ENCODE assay signal across 20 cellular contexts in the genomic region with DNA sequence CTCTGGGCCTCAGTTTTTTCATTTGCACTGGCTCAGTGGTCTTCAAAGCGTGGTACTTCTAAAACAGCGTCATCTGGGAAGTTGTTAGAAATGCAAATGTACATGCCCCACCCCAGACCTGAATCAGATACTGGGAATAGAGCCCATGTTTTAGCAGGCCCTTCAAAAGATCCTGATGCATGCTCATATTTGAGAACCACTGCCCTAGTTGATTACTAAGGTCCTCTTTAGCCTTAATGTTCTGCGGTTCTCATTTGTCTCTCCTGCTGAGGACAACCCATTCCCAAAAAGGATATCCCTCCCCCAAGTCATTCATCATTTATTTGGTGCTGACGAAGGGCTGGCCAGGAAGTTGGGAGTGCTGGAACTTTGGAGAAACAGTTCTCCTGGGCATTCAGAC.
DNase-seq lines count a peak whose midpoint lies in the region; ATAC-seq and TF ChIP-seq lines count a peak whose summit lies in the region.
"Had no signal": no experiment of that assay in that cellular context is flagged by ENCODE, and none has a peak within 500 bp of the region (broad histone marks: within the 10 kb centered on the region; RNA-seq: fewer than 3 reads in every experiment).

No MANE protein-coding gene starts in this region.

- WGBS in right lobe of liver (ENCODE audit: insufficient coverage, low coverage, low lambda C conversion rate, missing lambda C conversion rate), result 64% methylated on average over 3 of the region's 4 CpGs
- no CpG with 5 or more reads among the region's 4 CpGs for WGBS in mesendoderm (ENCODE audit: extremely low coverage, insufficient coverage, low lambda C conversion rate)

- DNase-seq in A172 (ENCODE audit: low spot score), result peak; percentile 70
- peak; percentile 19 for DNase-seq in HFFc6
- DNase-seq in amniotic epithelial cell (ENCODE audit: low read depth), result peak; percentile 47
- DNase-seq in fibroblast of the aortic adventitia (ENCODE audit: low read depth), result peak; percentile 82
- no peak for DNase-seq in activated T-helper 2 cell treated with anti-CD3 and anti-CD28 coated beads, Interferon-gamma antibody, Interleukin-2, Interleukin-4, amounts not matched to agents 10 μg/mL and 5 μg/mL and 100 μg/mL, durations not matched to agents 14 hours and 24 hours and 36 hours (ENCODE audit: low spot score)
- no peak for DNase-seq in right lobe of liver
- no peak for DNase-seq in NCI-H524 treated with DMSO at 0.1 percent for 48 hours (lab: John Stamatoyannopoulos, UW)
- DNase-seq in mesendoderm, result no peak
- DNase-seq: CD4-positive, alpha-beta memory T cell; DND-41; heart left ventricle; natural killer cell; NCI-H1694 treated with DMSO at 0.1 percent for 48 hours; psoas muscle; Right ventricle myocardium superior; spleen; T-helper 2 cell had no signal

- no peak overlapping the region for H4K5ac ChIP-seq in mesendoderm (ENCODE audit: low read length)

- no peak for TF ChIP-seq POLR2A in right lobe of liver (IDR thresholded peaks at IDR 0.05)

- no peak for ATAC-seq in right lobe of liver
- ATAC-seq: heart left ventricle; natural killer cell; psoas muscle; stimulated activated memory B cell treated with anti-CD40 and anti-IgM and Interleukin-4, amounts not matched to agents 10 μg/mL and 1 μg/mL and 100 μg/mL, for 72 hours had no signal

- no peak overlapping the region for H3K56ac ChIP-seq in mesendoderm (ENCODE audit: low read length)

- intact Hi-C loops in activated T-helper 2 cell treated with anti-CD3 and anti-CD28 coated beads, Interferon-gamma antibody, Interleukin-2, Interleukin-4, amounts not matched to agents 10 μg/mL and 5 μg/mL and 100 μg/mL, durations not matched to agents 14 hours and 24 hours and 36 hours (cut with micrococcal nuclease), result no loop called here
- intact Hi-C loops in right lobe of liver (cut with DNase I), result no loop called here

- H3K27me3 Mint-ChIP-seq in HFFc6 (ENCODE audit: insufficient read depth), result no peaks in the 10 kb centered on the region; the same call in 1 of the 2 replicates
- H3K27me3 Mint-ChIP-seq in activated T-helper 2 cell treated with anti-CD3 and anti-CD28 coated beads, Interferon-gamma antibody, Interleukin-2, Interleukin-4, amounts not matched to agents 10 μg/mL and 5 μg/mL and 100 μg/mL, durations not matched to agents 14 hours and 24 hours and 36 hours (ENCODE audit: low read depth), result no peaks in the 10 kb centered on the region
- H3K27me3 Mint-ChIP-seq: stimulated activated memory B cell treated with anti-CD40 and anti-IgM and Interleukin-4, amounts not matched to agents 10 μg/mL and 1 μg/mL and 100 μg/mL, for 72 hours had no signal

- no peak overlapping the region for H3K9ac ChIP-seq in mesendoderm (ENCODE audit: low read length)

- TF ChIP-seq CTCF in HFFc6 (IDR thresholded peaks at IDR 0.05) (no peak), fibroblast of the aortic adventitia (IDR thresholded peaks at IDR 0.05; ENCODE audit: insufficient read depth, low read length) (no peak), right lobe of liver (IDR thresholded peaks at IDR 0.05) (no peak)

- H3K4me3 ChIP-seq in fibroblast of the aortic adventitia (ENCODE audit: low read depth, low read length) (no peak overlapping the region), right lobe of liver (no peak overlapping the region), mesendoderm (ENCODE audit: low read length) (no peak overlapping the region)
- H3K4me3 ChIP-seq: coronary artery, heart left ventricle, psoas muscle, spleen, tibial nerve had no signal

- H2BK120ac ChIP-seq in mesendoderm (ENCODE audit: low read depth, low read length), result no peak overlapping the region

- H3K36me3 Mint-ChIP-seq in HFFc6 (ENCODE audit: low read depth), result no peaks in the 10 kb centered on the region
- no peaks in the 10 kb centered on the region for H3K36me3 Mint-ChIP-seq in activated T-helper 2 cell treated with anti-CD3 and anti-CD28 coated beads, Interferon-gamma antibody, Interleukin-2, Interleukin-4, amounts not matched to agents 10 μg/mL and 5 μg/mL and 100 μg/mL, durations not matched to agents 14 hours and 24 hours and 36 hours (ENCODE audit: low read depth)
- H3K36me3 Mint-ChIP-seq: CD4-positive, alpha-beta memory T cell; natural killer cell; stimulated activated memory B cell treated with anti-CD40 and anti-IgM and Interleukin-4, amounts not matched to agents 10 μg/mL and 1 μg/mL and 100 μg/mL, for 72 hours had no signal

- no peak overlapping the region for H3K18ac ChIP-seq in mesendoderm (ENCODE audit: low read length)

- no peaks in the 10 kb centered on the region for H3K36me3 ChIP-seq in right lobe of liver
- H3K36me3 ChIP-seq in mesendoderm (ENCODE audit: control insufficient read depth, insufficient read depth, low read length), result no peaks in the 10 kb centered on the region
- H3K36me3 ChIP-seq: heart left ventricle, spleen, tibial nerve had no signal

- H3K27ac Mint-ChIP-seq in HFFc6, result peak overlapping the region; percentile 93
- no peak overlapping the region for H3K27ac Mint-ChIP-seq in activated T-helper 2 cell treated with anti-CD3 and anti-CD28 coated beads, Interferon-gamma antibody, Interleukin-2, Interleukin-4, amounts not matched to agents 10 μg/mL and 5 μg/mL and 100 μg/mL, durations not matched to agents 14 hours and 24 hours and 36 hours
- H3K27ac Mint-ChIP-seq: CD4-positive, alpha-beta memory T cell; natural killer cell had no signal

- H3K23ac ChIP-seq in mesendoderm (ENCODE audit: low read length), result no peak overlapping the region

- H3K4me2 ChIP-seq in mesendoderm (ENCODE audit: low read length), result no peak overlapping the region

- H3K4me1 ChIP-seq in right lobe of liver, result peaks cover 0 to 29% (median 9%) of the 10 kb centered on the region in 4 donors
- no peaks in the 10 kb centered on the region for H3K4me1 ChIP-seq in mesendoderm (ENCODE audit: control insufficient read depth, low read depth, low read length)
- H3K4me1 ChIP-seq: psoas muscle had no signal

- H3K4ac ChIP-seq in mesendoderm (ENCODE audit: low read depth, low read length), result no peak overlapping the region

- H3K9me3 ChIP-seq in right lobe of liver, result no peaks in the 10 kb centered on the region
- H3K9me3 ChIP-seq: heart left ventricle, psoas muscle, spleen, tibial nerve had no signal

- H3K79me2 ChIP-seq in mesendoderm (ENCODE audit: control insufficient read depth, insufficient read depth, low read length), result no peaks in the 10 kb centered on the region

- H3K27ac ChIP-seq in right lobe of liver (no peak overlapping the region), mesendoderm (ENCODE audit: low read depth, low read length) (no peak overlapping the region)
- H3K27ac ChIP-seq: coronary artery, psoas muscle, spleen, tibial nerve had no signal

- no peaks in the 10 kb centered on the region for H3K79me1 ChIP-seq in mesendoderm (ENCODE audit: low read length)

- H4K8ac ChIP-seq in mesendoderm (ENCODE audit: low read depth, low read length), result no peak overlapping the region

- H3K9me3 Mint-ChIP-seq in HFFc6, result no peaks in the 10 kb centered on the region
- no peaks in the 10 kb centered on the region for H3K9me3 Mint-ChIP-seq in activated T-helper 2 cell treated with anti-CD3 and anti-CD28 coated beads, Interferon-gamma antibody, Interleukin-2, Interleukin-4, amounts not matched to agents 10 μg/mL and 5 μg/mL and 100 μg/mL, durations not matched to agents 14 hours and 24 hours and 36 hours
- H3K9me3 Mint-ChIP-seq: CD4-positive, alpha-beta memory T cell; natural killer cell; stimulated activated memory B cell treated with anti-CD40 and anti-IgM and Interleukin-4, amounts not matched to agents 10 μg/mL and 1 μg/mL and 100 μg/mL, for 72 hours had no signal

- H3K4me1 Mint-ChIP-seq in HFFc6 (ENCODE audit: low read depth), result peaks cover 64% of the 10 kb centered on the region
- H3K4me1 Mint-ChIP-seq in activated T-helper 2 cell treated with anti-CD3 and anti-CD28 coated beads, Interferon-gamma antibody, Interleukin-2, Interleukin-4, amounts not matched to agents 10 μg/mL and 5 μg/mL and 100 μg/mL, durations not matched to agents 14 hours and 24 hours and 36 hours (ENCODE audit: low read depth), result no peaks in the 10 kb centered on the region
- H3K4me1 Mint-ChIP-seq: CD4-positive, alpha-beta memory T cell; natural killer cell had no signal

- no peak overlapping the region for H2BK15ac ChIP-seq in mesendoderm (replicated peaks; ENCODE audit: low read depth)

- H3K4me3 Mint-ChIP-seq in HFFc6, result peak overlapping the region; percentile 67
- no peak overlapping the region for H3K4me3 Mint-ChIP-seq in activated T-helper 2 cell treated with anti-CD3 and anti-CD28 coated beads, Interferon-gamma antibody, Interleukin-2, Interleukin-4, amounts not matched to agents 10 μg/mL and 5 μg/mL and 100 μg/mL, durations not matched to agents 14 hours and 24 hours and 36 hours (ENCODE audit: low read depth)
- H3K4me3 Mint-ChIP-seq: CD4-positive, alpha-beta memory T cell; natural killer cell; stimulated activated memory B cell treated with anti-CD40 and anti-IgM and Interleukin-4, amounts not matched to agents 10 μg/mL and 1 μg/mL and 100 μg/mL, for 72 hours had no signal

- no peak overlapping the region for H2AK5ac ChIP-seq in mesendoderm (ENCODE audit: low read length)

- no peaks in the 10 kb centered on the region for H3K27me3 ChIP-seq in right lobe of liver
- H3K27me3 ChIP-seq in mesendoderm (ENCODE audit: insufficient read depth, low read length, poor library complexity), result no peaks in the 10 kb centered on the region
- H3K27me3 ChIP-seq: heart left ventricle, spleen, tibial nerve had no signal

- H2BK5ac ChIP-seq in mesendoderm (ENCODE audit: low read length), result no peak overlapping the region

Comparison
In these comparisons a context has a peak if more than half of its experiments do, and no peak if none do; other contexts are left out.
1. DNase-seq: peak in A172 (single experiment), HFFc6 (single experiment), amniotic epithelial cell (single experiment) and fibroblast of the aortic adventitia (single experiment); none in activated T-helper 2 cell treated with anti-CD3 and anti-CD28 coated beads, Interferon-gamma antibody, Interleukin-2, Interleukin-4, amounts not matched to agents 10 μg/mL and 5 μg/mL and 100 μg/mL, durations not matched to agents 14 hours and 24 hours and 36 hours (single experiment), right lobe of liver (0 of 3), NCI-H524 treated with DMSO at 0.1 percent for 48 hours (single experiment) and mesendoderm (single experiment).